In genomic region chr22:40325315-40325714, GRCh38 we compare ENCODE assay signal across 11 cellular contexts. TPM values are rescaled to one million over a fixed set of nuclear protein-coding genes. Genes with fewer than 3 reads are reported as not detected.
DNase-seq lines count a peak whose midpoint lies in the region; ATAC-seq lines count a peak whose summit lies in the region.
"Had no signal": no experiment of that assay in that cellular context is flagged by ENCODE, and none has a peak within 500 bp of the region (broad histone marks: within the 10 kb centered on the region; RNA-seq: fewer than 3 reads in every experiment).

No MANE protein-coding gene starts in this region.

- ATAC-seq in T-cell (replicated peaks in 1 of 4) (peak; percentile 50 to 61 (median 54)), GM19467 (IDR thresholded peaks at IDR 0.05; ENCODE audit: unreplicated experiment) (no peak)
- peak; percentile 97 for ATAC-seq in activated T-cell treated with anti-CD3 and anti-CD28 coated beads, Interleukin-2, amount 50 U/mL, for 4 hours
- peak; percentile 44 for ATAC-seq in naive thymus-derived CD4-positive, alpha-beta T cell

- DNase-seq in T-cell (peak in 31 of 34 experiments; percentile 21 to 80 (median 55)), NCI-H748 (lab: John Stamatoyannopoulos, UW; ENCODE audit: unreplicated experiment) (no peak), SHP77 (lab: John Stamatoyannopoulos, UW) (no peak), HT-29 (ENCODE audit: low spot score) (no peak)
- peak; percentile 71 for DNase-seq in activated T-cell treated with anti-CD3 and anti-CD28 coated beads, Interleukin-2, amount 50 U/mL, for 4 hours
- DNase-seq in naive thymus-derived CD4-positive, alpha-beta T cell = peak in 7 of 9 donors; percentile 33 to 71 (median 50)
- peak; percentile 22 to 54 (median 46) for DNase-seq in stimulated activated naive CD4-positive, alpha-beta T cell (lab: John Stamatoyannopoulos, UW)
- DNase-seq: EL, mammary epithelial cell, NCI-H146 had no signal

- CTCF ChIA-PET in T-cell (lab: Charles Lee) = interaction anchor here in 1 of 2 donors (0.6 to 4.0 kb wide), 2 partner anchors 23 to 183 kb away, joined by 3 to 24 read pairs; no protein-coding TSS in a partner anchor
- CTCF ChIA-PET in naive thymus-derived CD4-positive, alpha-beta T cell (lab: Charles Lee) = interaction anchor here (0.9 kb wide), 1 partner anchor 16 kb away, joined by 3 read pairs; no protein-coding TSS in a partner anchor

- H3K4me1 Mint-ChIP-seq in T-cell = peaks cover 93 to 96% (median 95%) of the 10 kb centered on the region in 3 donors
- H3K4me1 Mint-ChIP-seq in activated T-cell treated with anti-CD3 and anti-CD28 coated beads, Interleukin-2, amount 50 U/mL, for 4 hours (ENCODE audit: low read depth) = peaks cover 94% of the 10 kb centered on the region
- H3K4me1 Mint-ChIP-seq in naive thymus-derived CD4-positive, alpha-beta T cell = peaks cover 44 to 100% (median 95%) of the 10 kb centered on the region in 7 donors

- H3K4me1 ChIP-seq in naive thymus-derived CD4-positive, alpha-beta T cell (ENCODE audit: control insufficient read depth in 2 of 2, insufficient read depth in 2 of 2, low read length in 2 of 2) = peaks cover 57 to 79% of the 10 kb centered on the region in 2 donors

- H3K27me3 ChIP-seq in naive thymus-derived CD4-positive, alpha-beta T cell (ENCODE audit: control insufficient read depth in 2 of 2, insufficient read depth in 2 of 2, low read length in 2 of 2) = no peaks in the 10 kb centered on the region

- H3K9me3 ChIP-seq in naive thymus-derived CD4-positive, alpha-beta T cell (ENCODE audit: control insufficient read depth in 2 of 3, low read length in 3 of 3) = no peaks in the 10 kb centered on the region

- POLR2A ChIA-PET in T-cell (lab: Charles Lee) = interaction anchor here in 1 of 2 donors (0.6 kb wide), 1 partner anchor 26 kb away, joined by 4 read pairs; no protein-coding TSS in a partner anchor
- POLR2A ChIA-PET in naive thymus-derived CD4-positive, alpha-beta T cell (lab: Charles Lee) = interaction anchor here (0.6 to 6.3 kb wide), 9 partner anchors 9 to 281 kb away, joined by 3 to 77 read pairs (median 3); partner anchors contain the start of gene ADSL

- H3K27me3 Mint-ChIP-seq in T-cell = no peaks in the 10 kb centered on the region
- H3K27me3 Mint-ChIP-seq in activated T-cell treated with anti-CD3 and anti-CD28 coated beads, Interleukin-2, amount 50 U/mL, for 4 hours (ENCODE audit: low read depth) = no peaks in the 10 kb centered on the region
- H3K27me3 Mint-ChIP-seq in naive thymus-derived CD4-positive, alpha-beta T cell = no peaks in the 10 kb centered on the region

- peak overlapping the region; percentile 68 to 74 (median 72) for H3K4me3 Mint-ChIP-seq in T-cell
- peak overlapping the region; percentile 72 for H3K4me3 Mint-ChIP-seq in activated T-cell treated with anti-CD3 and anti-CD28 coated beads, Interleukin-2, amount 50 U/mL, for 4 hours
- H3K4me3 Mint-ChIP-seq in naive thymus-derived CD4-positive, alpha-beta T cell = peak overlapping the region; percentile 73 to 90 (median 80)

- H3K27ac ChIP-seq in naive thymus-derived CD4-positive, alpha-beta T cell (ENCODE audit: low read depth, low read length) = peak overlapping the region; percentile 74

- intact Hi-C loops in naive thymus-derived CD4-positive, alpha-beta T cell (cut with micrococcal nuclease) = loop anchor here in 1 of 2 donors (1.0 kb wide), 1 partner anchor 21 kb away; the partner anchor contains the start of gene ADSL

- peaks cover 10 to 30% (median 18%) of the 10 kb centered on the region in 3 experiments for H3K36me3 ChIP-seq in naive thymus-derived CD4-positive, alpha-beta T cell (ENCODE audit: control insufficient read depth in 2 of 3, insufficient read depth in 3 of 3, low read length in 3 of 3)

- H3K4me3 ChIP-seq in naive thymus-derived CD4-positive, alpha-beta T cell (ENCODE audit: low read length) = peak overlapping the region; percentile 39

- no peaks in the 10 kb centered on the region for H3K9me3 Mint-ChIP-seq in T-cell
- H3K9me3 Mint-ChIP-seq in activated T-cell treated with anti-CD3 and anti-CD28 coated beads, Interleukin-2, amount 50 U/mL, for 4 hours = no peaks in the 10 kb centered on the region
- H3K9me3 Mint-ChIP-seq in naive thymus-derived CD4-positive, alpha-beta T cell = no peaks in the 10 kb centered on the region

- H3K27ac Mint-ChIP-seq in T-cell = peak overlapping the region; percentile 90 to 93
- peak overlapping the region; percentile 91 to 99 (median 95) for H3K27ac Mint-ChIP-seq in naive thymus-derived CD4-positive, alpha-beta T cell

- H3K36me3 Mint-ChIP-seq in T-cell = peaks cover 47% of the 10 kb centered on the region
- peaks cover 28% of the 10 kb centered on the region for H3K36me3 Mint-ChIP-seq in activated T-cell treated with anti-CD3 and anti-CD28 coated beads, Interleukin-2, amount 50 U/mL, for 4 hours (ENCODE audit: insufficient read depth)
- H3K36me3 Mint-ChIP-seq in naive thymus-derived CD4-positive, alpha-beta T cell = peaks cover 5 to 54% (median 39%) of the 10 kb centered on the region in 5 donors

RNA-seq across cellular contexts. Expression of gene ADSL, which starts 21.0 kb away (rescaled TPM):
- 10 to 100 TPM; 64.0 to 84.3 (median 75.1) TPM for total RNA-seq in T-cell
- total RNA-seq in activated T-cell treated with anti-CD3 and anti-CD28 coated beads, Interleukin-2, amount 50 U/mL, for 4 hours = 100 to 1,000 TPM; 183 to 218 (median 204) TPM
- 100 to 1,000 TPM in 1 of 5 experiments, 10 to 100 TPM in 4; 54.4 to 127 (median 61.9) TPM for total RNA-seq in naive thymus-derived CD4-positive, alpha-beta T cell
- polyA plus RNA-seq in naive thymus-derived CD4-positive, alpha-beta T cell = 100 to 1,000 TPM; 118 to 121 TPM
- total RNA-seq in HT-29 (2014; rRNA removed; shearing (Covaris generic)) = 61.3 and 62.4 TPM in 2 replicates

RNA-seq across cellular contexts. Expression of gene SGSM3, which starts 45.1 kb away (rescaled TPM):
- total RNA-seq in T-cell = 100 to 1,000 TPM in 3 of 5 donors, 10 to 100 TPM in 2; 89.4 to 116 (median 101) TPM
- 10 to 100 TPM; 27.4 to 32.4 (median 32.2) TPM for total RNA-seq in activated T-cell treated with anti-CD3 and anti-CD28 coated beads, Interleukin-2, amount 50 U/mL, for 4 hours
- total RNA-seq in naive thymus-derived CD4-positive, alpha-beta T cell = 100 to 1,000 TPM in 2 of 5 experiments, 10 to 100 TPM in 3; 75.2 to 114 (median 91.1) TPM
- 10 to 100 TPM; 52.1 to 61.2 TPM for polyA plus RNA-seq in naive thymus-derived CD4-positive, alpha-beta T cell
- 136 TPM in 2 replicates for total RNA-seq in HT-29 (2014; rRNA removed; shearing (Covaris generic))

Comparison
In these comparisons a context has a peak if more than half of its experiments do, and no peak if none do; other contexts are left out.
1. DNase-seq: peak in T-cell (31 of 34), activated T-cell treated with anti-CD3 and anti-CD28 coated beads, Interleukin-2, amount 50 U/mL, for 4 hours (single experiment), naive thymus-derived CD4-positive, alpha-beta T cell (7 of 9) and stimulated activated naive CD4-positive, alpha-beta T cell (6 of 6); none in NCI-H748 (single experiment), SHP77 (0 of 2) and HT-29 (single experiment).
2. Peak in every context shown above with its lines, with median percentiles within 50 percentile points of each other: H3K4me3 Mint-ChIP-seq.